In the genomic region with DNA sequence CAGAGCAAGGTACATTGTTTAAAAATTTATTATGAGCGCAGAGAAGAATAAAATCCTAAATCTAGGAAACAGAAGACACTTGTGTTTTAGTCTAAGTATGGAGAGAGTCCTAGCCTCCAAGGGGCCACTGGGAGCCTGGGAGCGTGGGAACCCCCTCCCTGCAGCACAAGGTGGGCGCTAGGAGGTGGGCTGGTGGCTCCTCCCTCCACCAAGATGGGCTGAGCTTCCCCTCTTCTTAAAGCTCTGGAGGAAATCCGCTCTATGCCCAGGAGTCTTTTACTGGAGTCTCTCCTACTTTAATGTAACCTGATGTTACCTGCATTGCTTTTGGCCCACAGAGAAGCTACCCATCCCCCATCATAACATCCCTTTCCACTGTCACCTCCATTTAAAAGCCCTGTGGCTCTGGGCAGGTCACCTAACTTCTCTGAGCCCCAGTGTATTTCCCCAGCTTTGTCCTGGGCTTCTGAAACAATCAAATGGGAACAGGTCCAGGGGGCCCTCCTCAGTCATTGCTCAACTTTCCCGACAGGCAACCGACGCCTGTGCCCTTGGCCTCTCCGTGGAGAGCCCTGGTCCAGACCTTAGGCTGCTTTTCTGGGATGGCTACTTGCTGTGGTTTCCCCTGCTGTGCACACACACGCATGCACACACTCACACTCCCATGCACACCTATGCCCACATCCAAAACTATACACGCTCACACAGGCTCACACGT, we compare ENCODE assay signal across 21 cellular contexts.
"Had no signal": no experiment of that assay in that cellular context is flagged by ENCODE, and none has a peak within 500 bp of the region (broad histone marks: within the 10 kb centered on the region; RNA-seq: fewer than 3 reads in every experiment).

No MANE protein-coding gene starts in this region.

- H3K4me1 Mint-ChIP-seq: activated CD4-positive, alpha-beta memory T cell treated with anti-CD3 and anti-CD28 coated beads, Interleukin-2, amount 10 ng/mL, durations not matched to agents 7 days and 5 days; activated CD4-positive, alpha-beta T cell treated with anti-CD3 and anti-CD28 coated beads for 36 hours; activated naive CD4-positive, alpha-beta T cell treated with anti-CD3 and anti-CD28 coated beads, Interleukin-2, amount 10 ng/mL, durations not matched to agents 7 days and 5 days; activated naive CD8-positive, alpha-beta T cell treated with anti-CD3 and anti-CD28 coated beads for 36 hours; activated T-helper 17 cell treated with anti-CD3 and anti-CD28 coated beads, Interleukin-2, amount 50 U/mL, for 72 hours had no signal

- H3K27me3 Mint-ChIP-seq: activated naive CD4-positive, alpha-beta T cell treated with anti-CD3 and anti-CD28 coated beads, Interleukin-2, amount 10 ng/mL, durations not matched to agents 7 days and 5 days had no signal

- H3K4me3 Mint-ChIP-seq: activated CD4-positive, alpha-beta memory T cell treated with anti-CD3 and anti-CD28 coated beads, Interleukin-2, amount 10 ng/mL, durations not matched to agents 7 days and 5 days; activated CD4-positive, alpha-beta T cell treated with anti-CD3 and anti-CD28 coated beads for 36 hours; activated naive CD4-positive, alpha-beta T cell treated with anti-CD3 and anti-CD28 coated beads, Interleukin-2, amount 10 ng/mL, durations not matched to agents 7 days and 5 days; activated naive CD8-positive, alpha-beta T cell treated with anti-CD3 and anti-CD28 coated beads for 36 hours; activated T-helper 17 cell treated with anti-CD3 and anti-CD28 coated beads, Interleukin-2, amount 50 U/mL, for 72 hours had no signal

- H3K36me3 Mint-ChIP-seq: activated naive CD4-positive, alpha-beta T cell treated with anti-CD3 and anti-CD28 coated beads, Interleukin-2, amount 10 ng/mL, durations not matched to agents 7 days and 5 days; activated naive CD8-positive, alpha-beta T cell treated with anti-CD3 and anti-CD28 coated beads for 36 hours had no signal

- ATAC-seq: activated CD4-positive, alpha-beta T cell treated with anti-CD3 and anti-CD28 coated beads for 36 hours; activated T-helper 17 cell treated with anti-CD3 and anti-CD28 coated beads, Interleukin-2, amount 50 U/mL, for 72 hours; Panc1 had no signal

- H3K27ac Mint-ChIP-seq: activated CD4-positive, alpha-beta memory T cell treated with anti-CD3 and anti-CD28 coated beads, Interleukin-2, amount 10 ng/mL, durations not matched to agents 7 days and 5 days; activated CD4-positive, alpha-beta T cell treated with anti-CD3 and anti-CD28 coated beads for 36 hours; activated naive CD4-positive, alpha-beta T cell treated with anti-CD3 and anti-CD28 coated beads, Interleukin-2, amount 10 ng/mL, durations not matched to agents 7 days and 5 days; activated naive CD8-positive, alpha-beta T cell treated with anti-CD3 and anti-CD28 coated beads for 36 hours; activated T-helper 17 cell treated with anti-CD3 and anti-CD28 coated beads, Interleukin-2, amount 50 U/mL, for 72 hours had no signal

- H3K9me3 Mint-ChIP-seq: activated CD4-positive, alpha-beta memory T cell treated with anti-CD3 and anti-CD28 coated beads, Interleukin-2, amount 10 ng/mL, durations not matched to agents 7 days and 5 days; activated naive CD4-positive, alpha-beta T cell treated with anti-CD3 and anti-CD28 coated beads, Interleukin-2, amount 10 ng/mL, durations not matched to agents 7 days and 5 days; activated naive CD8-positive, alpha-beta T cell treated with anti-CD3 and anti-CD28 coated beads for 36 hours; activated T-helper 17 cell treated with anti-CD3 and anti-CD28 coated beads, Interleukin-2, amount 50 U/mL, for 72 hours had no signal

- DNase-seq: activated CD4-positive, alpha-beta memory T cell treated with anti-CD3 and anti-CD28 coated beads, Interleukin-2, amount 10 ng/mL, durations not matched to agents 7 days and 5 days; activated CD4-positive, alpha-beta T cell treated with anti-CD3 and anti-CD28 coated beads for 36 hours; activated CD4-positive, alpha-beta T cell treated with anti-CD3 and anti-CD28 coated beads, Interleukin-2, amount 50 U/mL, for 1 hour; activated gamma-delta T cell treated with Interleukin-2 at 50 U/mL for 16 hours; activated naive CD4-positive, alpha-beta T cell treated with anti-CD3 and anti-CD28 coated beads, Interleukin-2, amount 10 ng/mL, durations not matched to agents 7 days and 5 days; activated naive CD8-positive, alpha-beta T cell treated with anti-CD3 and anti-CD28 coated beads for 36 hours; activated T-cell treated with anti-CD3 and anti-CD28 coated beads for 4 hours; activated T-cell treated with anti-CD3 and anti-CD28 coated beads, Interleukin-2, amount 50 U/mL, for 48 hours; caudate nucleus; NCI-H1436; NCI-H1694 treated with DMSO at 0.1 percent for 48 hours; NCI-H2227 treated with DMSO at 0.1 percent for 48 hours; NCI-H446 treated with DMSO at 0.1 percent for 48 hours; NCI-H526 treated with DMSO at 0.1 percent for 48 hours; NCI-H82; NK-92 treated with Interleukin-12 subunit alpha and Interleukin-12 subunit beta, amount 100 ng/mL, for 24 hours; OCI-M1; Right ventricle myocardium superior; T-helper 1 cell had no signal
